In the genomic region with DNA sequence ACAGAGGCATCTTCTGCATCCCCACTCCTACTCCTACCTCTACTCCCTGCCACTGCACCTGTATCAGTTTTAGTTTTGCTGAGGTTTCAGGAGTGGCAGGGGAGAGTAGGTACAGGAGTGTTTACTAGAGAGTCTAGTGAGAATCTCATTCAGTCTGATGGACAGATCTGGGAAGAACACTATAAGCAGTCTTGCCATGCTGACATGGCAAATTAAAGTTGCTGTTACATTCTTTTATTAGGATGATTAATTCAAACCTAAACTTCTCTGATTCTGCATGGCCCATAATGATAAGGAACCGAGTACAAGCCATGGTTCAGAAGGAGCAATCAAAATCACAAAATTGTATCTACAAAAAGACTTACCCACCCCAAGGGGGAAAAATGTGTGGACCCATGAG, we compare ENCODE assay signal across 1 cellular context.
TF ChIP-seq lines count a peak whose summit lies in the region.

No MANE protein-coding gene starts in this region.

TF ChIP-seq in HepG2, 621 proteins besides CTCF, POLR2A, EP300 and RAD21:
- no peak for TF ChIP-seq ISX (CRISPR knock-in tag; conservative IDR thresholded peaks at IDR 0.05)
- TF ChIP-seq MAFK (conservative IDR thresholded peaks at IDR 0.05 in 1 of 2, IDR thresholded peaks at IDR 0.05 in 1 of 2; ENCODE audit: low read length in 2 of 2), result peak; percentile 76 to 88
- no peak for TF ChIP-seq TAF1 (CRISPR knock-in tag; IDR thresholded peaks at IDR 0.05)
- TF ChIP-seq MAFF (IDR thresholded peaks at IDR 0.05; ENCODE audit: low read depth, low read length), result peak; percentile 81
